In genomic region chr1:97647776-97648175, GRCh38 we compare ENCODE assay signal across 22 cellular contexts.
A peak's percentile ranks its signal among the peaks of the same experiment; 100 is the strongest.
DNase-seq lines count a peak whose midpoint lies in the region; ATAC-seq and TF ChIP-seq lines count a peak whose summit lies in the region.
"Had no signal": no experiment of that assay in that cellular context is flagged by ENCODE, and none has a peak within 500 bp of the region (broad histone marks: within the 10 kb centered on the region; RNA-seq: fewer than 3 reads in every experiment).

No MANE protein-coding gene starts in this region.

- H3K27me3 ChIP-seq in PC-3 (ENCODE audit: low read length) (no peaks in the 10 kb centered on the region), osteoblast (ENCODE audit: insufficient read depth, low read length) (no peaks in the 10 kb centered on the region)
- H3K27me3 ChIP-seq: hepatocyte, suprapubic skin had no signal

- intact Hi-C loops in PC-3 (cut with micrococcal nuclease) = no loop called here

- DNase-seq in EL = peak; percentile 63
- peak; percentile 43 for DNase-seq in PC-3
- DNase-seq in epithelial cell of esophagus (ENCODE audit: low read depth) = peak; percentile 14
- no peak for DNase-seq in osteoblast (ENCODE audit: insufficient read length, low spot score, missing footprints)
- DNase-seq in NCI-H1092 (lab: John Stamatoyannopoulos, UW) = no peak
- DNase-seq in T-helper 9 cell = no peak
- DNase-seq: activated CD4-positive, alpha-beta T cell treated with anti-CD3 and anti-CD28 coated beads, Interleukin-2, amount 50 U/mL, for 1 hour; activated naive CD4-positive, alpha-beta T cell treated with anti-CD3 and anti-CD28 coated beads, Interleukin-2, amount 10 ng/mL, durations not matched to agents 7 days and 5 days; GOT3; MM.1S; NCI-H187; small intestine; stimulated activated CD4-positive, alpha-beta T cell treated with anti-CD3 and anti-CD28 coated beads, Interleukin-4, amount 100 ng/mL, for 24 hours; T-cell had no signal

- H3K9me3 ChIP-seq in PC-3 (ENCODE audit: low read length) (0 out of 2 replicates have a peak, but pooled peaks cover 5% of the 10 kb centered on the region), osteoblast (ENCODE audit: low read depth, low read length) (peaks cover 2% of the 10 kb centered on the region)

- H3K9ac ChIP-seq in PC-3 (ENCODE audit: low read length) = no peak overlapping the region

- POLR2A ChIA-PET in PC-3 (lab: Charles Lee; ENCODE audit: unreplicated experiment) = no interaction called here

- no peaks in the 10 kb centered on the region for H3K79me2 ChIP-seq in PC-3 (ENCODE audit: low read length)
- no peaks in the 10 kb centered on the region for H3K79me2 ChIP-seq in osteoblast (ENCODE audit: insufficient read depth, low read length)
- H3K79me2 ChIP-seq: hepatocyte had no signal

- H3K4me3 ChIP-seq in PC-3 (ENCODE audit: low read length) (no peak overlapping the region), epithelial cell of esophagus (ENCODE audit: low read length) (no peak overlapping the region), osteoblast (ENCODE audit: insufficient read depth, low read length) (no peak overlapping the region)
- H3K4me3 ChIP-seq: hepatocyte, suprapubic skin had no signal

- H3K4me2 ChIP-seq in PC-3 (ENCODE audit: low read length) (no peak overlapping the region), osteoblast (ENCODE audit: insufficient read depth, low read length) (no peak overlapping the region)
- H3K4me2 ChIP-seq: hepatocyte had no signal

- no peak for ATAC-seq in PC-3
- no peak for ATAC-seq in GM21447 (IDR thresholded peaks at IDR 0.05; ENCODE audit: unreplicated experiment)
- ATAC-seq: esophagus mucosa; HepG2; natural killer cell treated with Interleukin-12 subunit alpha and Interleukin-12 subunit beta and Interleukin-15 and Interleukin-18, amount 100 ng/mL, for 72 hours; T-cell had no signal

- H2AFZ ChIP-seq in PC-3 (ENCODE audit: low read length) = no peak overlapping the region
- H2AFZ ChIP-seq in osteoblast (ENCODE audit: low read length) = no peak overlapping the region
- H2AFZ ChIP-seq: hepatocyte had no signal

- no peak for TF ChIP-seq CTCF in PC-3 (conservative IDR thresholded peaks at IDR 0.05; ENCODE audit: low read depth, low read length)
- no peak for TF ChIP-seq CTCF in epithelial cell of esophagus (IDR thresholded peaks at IDR 0.05; ENCODE audit: insufficient read depth, low read depth, low read length, missing control alignments)
- TF ChIP-seq CTCF in osteoblast (IDR thresholded peaks at IDR 0.05; ENCODE audit: extremely low read depth, low read depth, low read length) = no peak

- BruUV-seq in PC-3 (replicated peaks; lab: Mats Ljungman, UMichigan) = no TSS peak

- no peaks in the 10 kb centered on the region for H3K4me1 ChIP-seq in PC-3 (ENCODE audit: insufficient read depth, low read length)
- peaks cover 5% of the 10 kb centered on the region for H3K4me1 ChIP-seq in osteoblast (ENCODE audit: insufficient read depth, low read length)
- H3K4me1 ChIP-seq: suprapubic skin had no signal

- H3K27ac ChIP-seq in PC-3 (ENCODE audit: low read length) (no peak overlapping the region), osteoblast (ENCODE audit: low read depth, low read length) (peak overlapping the region; percentile 26)
- H3K27ac ChIP-seq: C4-2B, hepatocyte, RWPE1, suprapubic skin had no signal

- H4K20me1 ChIP-seq in PC-3 (ENCODE audit: low read length) (no peaks in the 10 kb centered on the region), osteoblast (ENCODE audit: insufficient read depth, low read length) (no peaks in the 10 kb centered on the region)

- H3K36me3 ChIP-seq in PC-3 (ENCODE audit: low read depth, low read length) = no peaks in the 10 kb centered on the region; the same call in 1 of the 2 replicates
- no peaks in the 10 kb centered on the region for H3K36me3 ChIP-seq in osteoblast (ENCODE audit: insufficient read depth, low read length)
- H3K36me3 ChIP-seq: suprapubic skin had no signal

- CTCF ChIA-PET in PC-3 (lab: Charles Lee) = no interaction called here

- no peaks in the 10 kb centered on the region for H3K9me2 ChIP-seq in PC-3 (replicated peaks; ENCODE audit: low read length)

- H3F3A ChIP-seq in PC-3 (ENCODE audit: low read length, unreplicated experiment) = no peaks in the 10 kb centered on the region

Comparison
In these comparisons a context has a peak if more than half of its experiments do, and no peak if none do; other contexts are left out.
1. DNase-seq: peak in EL (single experiment), PC-3 (single experiment) and epithelial cell of esophagus (single experiment); none in osteoblast (single experiment), NCI-H1092 (single experiment) and T-helper 9 cell (single experiment).